Comparison of ENCODE assay signal across 12 cellular contexts in the genomic region with DNA sequence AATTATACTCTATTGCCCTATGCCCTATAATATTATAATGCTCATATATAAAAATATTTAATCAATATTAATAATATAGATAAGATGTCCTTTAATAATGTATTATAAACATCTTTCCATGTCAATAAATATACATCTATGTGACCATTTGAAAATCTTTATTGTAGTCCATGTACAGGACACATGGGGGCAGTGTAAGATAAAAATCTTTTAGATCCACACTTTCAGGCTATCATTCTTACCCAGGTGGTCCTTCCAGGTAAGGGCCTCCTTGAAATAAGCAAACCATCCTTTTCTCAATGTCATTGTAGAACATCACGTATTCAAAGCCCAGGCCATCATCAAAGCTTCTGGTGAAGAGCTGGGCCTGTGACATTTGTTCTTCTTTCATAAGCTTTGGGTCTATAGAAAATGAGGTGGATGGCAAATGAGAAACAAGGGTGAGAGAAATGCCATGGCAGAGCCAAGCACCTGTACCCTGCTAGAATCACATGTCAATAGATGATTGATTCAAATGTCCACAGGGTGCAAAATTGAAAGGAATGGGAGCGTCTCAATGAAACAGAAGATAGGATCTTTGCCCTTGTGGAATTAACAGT. TPM values are rescaled to one million over a fixed set of nuclear protein-coding genes. Genes with fewer than 3 reads are reported as not detected.
DNase-seq lines count a peak whose midpoint lies in the region; ATAC-seq lines count a peak whose summit lies in the region.
"Had no signal": no experiment of that assay in that cellular context is flagged by ENCODE, and none has a peak within 500 bp of the region (broad histone marks: within the 10 kb centered on the region; RNA-seq: fewer than 3 reads in every experiment).

No MANE protein-coding gene starts in this region.

- no peak overlapping the region for H2AFZ ChIP-seq in neuronal stem cell (ENCODE audit: low read length)

- WGBS in neuronal stem cell (ENCODE audit: extremely low coverage in 2 of 2, insufficient read length in 2 of 2, insufficient replicate concordance in 1 of 2), 2 donors, result no CpG with 5 or more reads among the region's 2 CpGs

- no peaks in the 10 kb centered on the region for H3K27me3 ChIP-seq in neuronal stem cell (ENCODE audit: control insufficient read depth in 3 of 3, insufficient read depth in 3 of 3, low read depth in 1 of 3, low read length in 3 of 3)
- H3K27me3 ChIP-seq: neutrophil, testis had no signal

- no peaks in the 10 kb centered on the region for H3K4me1 ChIP-seq in neuronal stem cell (ENCODE audit: control insufficient read depth in 2 of 2, insufficient read depth in 1 of 2, low read depth in 1 of 2, low read length in 2 of 2)
- H3K4me1 ChIP-seq: testis had no signal

- H3K9ac ChIP-seq in neuronal stem cell (ENCODE audit: low read depth, low read length, poor library complexity), result no peak overlapping the region

- no peak overlapping the region for H3K27ac ChIP-seq in neuronal stem cell (replicated peaks; ENCODE audit: low read length)
- H3K27ac ChIP-seq: neutrophil, testis had no signal

- H3K79me1 ChIP-seq in neuronal stem cell (ENCODE audit: low read depth, low read length), result no peaks in the 10 kb centered on the region

- H4K8ac ChIP-seq in neuronal stem cell (ENCODE audit: low read depth, low read length), result no peak overlapping the region

- no peak overlapping the region for H3K4me2 ChIP-seq in neuronal stem cell (ENCODE audit: insufficient read depth, low read length, poor library complexity, severe bottlenecking)

- H3K4me3 ChIP-seq in neuronal stem cell (ENCODE audit: low read length in 2 of 2), result no peak overlapping the region
- H3K4me3 ChIP-seq: testis had no signal

- no peak overlapping the region for H2BK12ac ChIP-seq in neuronal stem cell (ENCODE audit: low read length)

- no peak overlapping the region for H2BK5ac ChIP-seq in neuronal stem cell (ENCODE audit: low read length)

- H2BK15ac ChIP-seq in neuronal stem cell (ENCODE audit: low read length), result no peak overlapping the region

- H3K9me3 ChIP-seq in neuronal stem cell (replicated peaks in 1 of 2; ENCODE audit: control insufficient read depth in 2 of 2, insufficient read depth in 1 of 2, low read depth in 1 of 2, low read length in 2 of 2), result peaks cover 0 to 8% of the 10 kb centered on the region in 2 donors
- H3K9me3 ChIP-seq: neutrophil, testis had no signal

- no peak overlapping the region for H2BK120ac ChIP-seq in neuronal stem cell (ENCODE audit: low read depth, low read length)

- H4K91ac ChIP-seq in neuronal stem cell (ENCODE audit: low read depth, low read length, poor library complexity), result no peak overlapping the region

- H3K23ac ChIP-seq in neuronal stem cell (ENCODE audit: low read depth, low read length, poor library complexity), result no peak overlapping the region

- DNase-seq in SKM-1 treated with dmso at 0.1 percent for 144 hours (lab: John Stamatoyannopoulos, UW; ENCODE audit: unreplicated experiment), result peak; percentile 20
- DNase-seq in SKM-1 (lab: John Stamatoyannopoulos, UW; ENCODE audit: unreplicated experiment), result no peak
- peak; percentile 53 for DNase-seq in NAMALWA (ENCODE audit: low spot score)
- DNase-seq in central memory CD4-positive, alpha-beta T cell, result peak; percentile 39
- DNase-seq in pons (ENCODE audit: low spot score), result peak; percentile 24
- DNase-seq in neuronal stem cell (ENCODE audit: low spot score), result no peak
- DNase-seq in mesenteric fat pad (ENCODE audit: low spot score), result no peak
- DNase-seq: testis had no signal

- peaks cover 1 to 75% of the 10 kb centered on the region in 2 donors for H3K36me3 ChIP-seq in neuronal stem cell (replicated peaks in 1 of 2; ENCODE audit: control insufficient read depth in 2 of 2, insufficient read depth in 2 of 2, low read length in 2 of 2)
- H3K36me3 ChIP-seq: neutrophil had no signal

- H3K18ac ChIP-seq in neuronal stem cell (ENCODE audit: low read length), result no peak overlapping the region

- H3K14ac ChIP-seq in neuronal stem cell (ENCODE audit: low read length), result no peak overlapping the region

- H2AK5ac ChIP-seq in neuronal stem cell (ENCODE audit: low read depth, low read length), result no peak overlapping the region

- ATAC-seq in GM18519 (IDR thresholded peaks at IDR 0.05; ENCODE audit: low FRiP score, unreplicated experiment), result no peak

- H3K4ac ChIP-seq in neuronal stem cell (ENCODE audit: low read length), result no peak overlapping the region

RNA-seq across cellular contexts. Expression of a gene that starts 20.2 kb away (rescaled TPM):
- polyA plus RNA-seq in neuronal stem cell (2013, experiment 1 of 2), result 9.2 TPM
- 9.8 TPM for polyA plus RNA-seq in neuronal stem cell (2013, experiment 2 of 2)
- total RNA-seq in mesenteric fat pad, result 14.8 TPM

RNA-seq across cellular contexts. Expression of a gene that starts 35.6 kb away (rescaled TPM):
- polyA plus RNA-seq in neuronal stem cell (2013, experiment 1 of 2), result not detected
- not detected for polyA plus RNA-seq in neuronal stem cell (2013, experiment 2 of 2)
- not detected for total RNA-seq in mesenteric fat pad
- total RNA-seq: M059J, testis had no signal
- polyA plus RNA-seq: adipose tissue had no signal

RNA-seq across cellular contexts. Expression of a gene that starts 49.5 kb away (rescaled TPM):
- 0.17 TPM for polyA plus RNA-seq in neuronal stem cell (2013, experiment 1 of 2)
- polyA plus RNA-seq in neuronal stem cell (2013, experiment 2 of 2), result 0.17 TPM
- total RNA-seq in mesenteric fat pad, result not detected
- total RNA-seq: M059J had no signal

RNA-seq across cellular contexts. Expression of a gene that starts 57.5 kb away (rescaled TPM):
- 0.01 TPM for polyA plus RNA-seq in neuronal stem cell (2013, experiment 1 of 2)
- polyA plus RNA-seq in neuronal stem cell (2013, experiment 2 of 2), result 0.01 TPM
- total RNA-seq in mesenteric fat pad, result 0.10 TPM
- total RNA-seq: M059J had no signal

Comparison
In these comparisons a context has a peak if more than half of its experiments do, and no peak if none do; other contexts are left out.
1. DNase-seq: peak in SKM-1 treated with dmso at 0.1 percent for 144 hours (single experiment), NAMALWA (single experiment), central memory CD4-positive, alpha-beta T cell (single experiment) and pons (single experiment); none in SKM-1 (single experiment), neuronal stem cell (single experiment) and mesenteric fat pad (single experiment).